31 cellular contexts compared by ENCODE assay signal in the genomic region with DNA sequence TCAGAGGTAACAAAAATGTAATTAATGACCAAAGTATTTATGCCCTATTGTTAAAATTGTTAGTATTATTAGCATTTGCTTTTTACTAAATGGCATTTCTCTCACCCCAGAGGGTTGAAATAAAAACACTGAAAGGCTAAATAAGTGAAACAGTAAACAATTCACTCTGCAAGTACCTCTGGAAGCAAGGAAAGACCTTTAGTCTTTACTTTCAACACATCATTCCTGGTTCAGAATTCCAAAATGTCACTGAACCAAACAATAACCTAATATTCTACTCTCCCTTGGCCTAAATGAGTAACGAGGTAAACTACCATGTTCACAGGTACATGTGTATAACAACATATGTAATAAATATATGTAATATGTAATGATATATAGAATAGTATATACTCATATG.
"Had no signal": no experiment of that assay in that cellular context is flagged by ENCODE, and none has a peak within 500 bp of the region (broad histone marks: within the 10 kb centered on the region; RNA-seq: fewer than 3 reads in every experiment).

No MANE protein-coding gene starts in this region.

- H3K4me1 ChIP-seq: neural progenitor cell, parathyroid adenoma, psoas muscle, spleen, suprapubic skin, testis, transverse colon, upper lobe of right lung, uterus had no signal

- H3K4me3 ChIP-seq: neural progenitor cell, ovary, psoas muscle, skin epidermis, smooth muscle cell, spleen, suprapubic skin, testis, tibial artery, transverse colon, upper lobe of right lung, uterus had no signal

- H3K36me3 ChIP-seq: neural progenitor cell, ovary, spleen, suprapubic skin, tibial artery, transverse colon, upper lobe of right lung, uterus had no signal

- H3K9me3 Mint-ChIP-seq: natural killer cell had no signal

- H3K9ac ChIP-seq: neural progenitor cell, parathyroid adenoma had no signal

- H3K27me3 Mint-ChIP-seq: progenitor cell of endocrine pancreas; stimulated activated memory B cell treated with anti-CD40 and anti-IgM and Interleukin-4, amounts not matched to agents 10 μg/mL and 1 μg/mL and 100 μg/mL, for 72 hours; stimulated activated naive CD8-positive, alpha-beta T cell treated with anti-CD3 and anti-CD28 coated beads, Interleukin-15, amount 100 ng/mL, for 72 hours; type B pancreatic cell had no signal

- DNase-seq: natural killer cell; occipital lobe; ovary; posterior cingulate gyrus; psoas muscle; right cardiac atrium; spleen; stimulated activated CD4-positive, alpha-beta T cell treated with anti-CD3 and anti-CD28 coated beads, Interleukin-12 subunit alpha, Interleukin-12 subunit beta, amount 100 ng/mL, for 4 hours; stimulated activated CD4-positive, alpha-beta T cell treated with anti-CD3 and anti-CD28 coated beads, Interleukin-1b, Interleukin-23, amount 100 ng/mL, for 48 hours; stimulated activated CD4-positive, alpha-beta T cell treated with anti-CD3 and anti-CD28 coated beads, Interleukin-4, amount 100 ng/mL, for 1 hour; stimulated activated CD4-positive, alpha-beta T cell treated with anti-CD3 and anti-CD28 coated beads, Interleukin-4, amount 100 ng/mL, for 4 hours; stimulated activated CD8-positive, alpha-beta memory T cell treated with anti-CD3 and anti-CD28 coated beads, Interleukin-4, amount 100 ng/mL, for 48 hours; stimulated activated naive CD4-positive, alpha-beta T cell; stimulated activated naive CD8-positive, alpha-beta T cell treated with anti-CD3 and anti-CD28 coated beads, Interleukin-15, amount 100 ng/mL, for 72 hours; stimulated activated naive CD8-positive, alpha-beta T cell treated with anti-CD3 and anti-CD28 coated beads, Interleukin-15, Interleukin-2, amounts not matched to agents 100 U/mL and 50 U/mL, for 24 hours; substantia nigra; testis; tibial artery; transverse colon; upper lobe of right lung; uterus had no signal

- H3K9me3 ChIP-seq: ovary, psoas muscle, spleen, suprapubic skin, testis, tibial artery, transverse colon, upper lobe of right lung, uterus had no signal

- H3K27me3 ChIP-seq: neural progenitor cell, ovary, spleen, suprapubic skin, testis, tibial artery, transverse colon, upper lobe of right lung, uterus had no signal

- H3K27ac ChIP-seq: neural progenitor cell, ovary, parathyroid adenoma, psoas muscle, skin epidermis, spleen, suprapubic skin, testis, tibial artery, transverse colon, upper lobe of right lung, uterus had no signal

- ATAC-seq: natural killer cell; psoas muscle; right cardiac atrium; sciatic nerve; stimulated activated memory B cell treated with anti-CD40 and anti-IgM and Interleukin-4, amounts not matched to agents 10 μg/mL and 1 μg/mL and 100 μg/mL, for 72 hours; stimulated activated naive CD8-positive, alpha-beta T cell treated with anti-CD3 and anti-CD28 coated beads, Interleukin-15, amount 100 ng/mL, for 72 hours; stimulated activated naive CD8-positive, alpha-beta T cell treated with anti-CD3 and anti-CD28 coated beads, Interleukin-15, Interleukin-2, amounts not matched to agents 100 U/mL and 50 U/mL, for 24 hours; upper lobe of right lung had no signal

- H3K27ac Mint-ChIP-seq: natural killer cell; nephron; neural progenitor cell; progenitor cell of endocrine pancreas; stimulated activated memory B cell treated with anti-CD40 and anti-IgM and Interleukin-4, amounts not matched to agents 10 μg/mL and 1 μg/mL and 100 μg/mL, for 72 hours; stimulated activated naive CD8-positive, alpha-beta T cell treated with anti-CD3 and anti-CD28 coated beads, Interleukin-15, amount 100 ng/mL, for 72 hours; type B pancreatic cell had no signal

- H3K4me1 Mint-ChIP-seq: natural killer cell; neural progenitor cell; stimulated activated memory B cell treated with anti-CD40 and anti-IgM and Interleukin-4, amounts not matched to agents 10 μg/mL and 1 μg/mL and 100 μg/mL, for 72 hours; stimulated activated naive CD8-positive, alpha-beta T cell treated with anti-CD3 and anti-CD28 coated beads, Interleukin-15, amount 100 ng/mL, for 72 hours had no signal

- H3K4me3 Mint-ChIP-seq: natural killer cell; nephron; neural progenitor cell; stimulated activated memory B cell treated with anti-CD40 and anti-IgM and Interleukin-4, amounts not matched to agents 10 μg/mL and 1 μg/mL and 100 μg/mL, for 72 hours; stimulated activated naive CD8-positive, alpha-beta T cell treated with anti-CD3 and anti-CD28 coated beads, Interleukin-15, amount 100 ng/mL, for 72 hours; type B pancreatic cell had no signal

- H3K36me3 Mint-ChIP-seq: natural killer cell; stimulated activated memory B cell treated with anti-CD40 and anti-IgM and Interleukin-4, amounts not matched to agents 10 μg/mL and 1 μg/mL and 100 μg/mL, for 72 hours had no signal
